8 cellular contexts compared by ENCODE assay signal in genomic region chr6:73675466-73676098, GRCh38. TPM values are rescaled to one million over a fixed set of nuclear protein-coding genes. Genes with fewer than 3 reads are reported as not detected.
A peak's percentile ranks its signal among the peaks of the same experiment; 100 is the strongest.
DNase-seq lines count a peak whose midpoint lies in the region; ATAC-seq and TF ChIP-seq lines count a peak whose summit lies in the region.

No MANE protein-coding gene starts in this region.

- H3K27me3 ChIP-seq in right lobe of liver: no peaks in the 10 kb centered on the region

- peak; percentile 95 for ATAC-seq in GM18511 (IDR thresholded peaks at IDR 0.05; ENCODE audit: unreplicated experiment)
- ATAC-seq in HG02970 (IDR thresholded peaks at IDR 0.05; ENCODE audit: low FRiP score, unreplicated experiment): peak; percentile 88
- peak; percentile 99 to 100 (median 100) for ATAC-seq in right lobe of liver

- no peak for TF ChIP-seq POLR2A in right lobe of liver (IDR thresholded peaks at IDR 0.05)

- no peak overlapping the region for H3K27ac ChIP-seq in right lobe of liver

- peaks cover 2% of the 10 kb centered on the region for H3K27me3 Mint-ChIP-seq in chondrocyte (ENCODE audit: low read depth)

- no peaks in the 10 kb centered on the region for H3K9me3 Mint-ChIP-seq in chondrocyte (ENCODE audit: low read depth)

- 31% methylated on average over 4 of the region's 4 CpGs for WGBS in right lobe of liver (ENCODE audit: insufficient coverage, low coverage, low lambda C conversion rate, missing lambda C conversion rate)

- H3K4me1 Mint-ChIP-seq in chondrocyte (ENCODE audit: low read depth): peaks cover 15% of the 10 kb centered on the region

- DNase-seq in AG10803 (ENCODE audit: low read depth) (peak; percentile 69), NCI-H2196 (lab: John Stamatoyannopoulos, UW; ENCODE audit: unreplicated experiment) (peak; percentile 78), chondrocyte (ENCODE audit: low spot score) (no peak), right lobe of liver (peak; percentile 53 to 78 (median 64))
- DNase-seq in activated CD4-positive, alpha-beta T cell treated with anti-CD3 and anti-CD28 coated beads for 1 hour: peak; percentile 36
- DNase-seq in stimulated activated CD8-positive, alpha-beta memory T cell treated with anti-CD3 and anti-CD28 coated beads, Interleukin-12 subunit alpha, Interleukin-12 subunit beta, amount 100 ng/mL, for 4 hours (ENCODE audit: low read depth): peak; percentile 22

- no peak overlapping the region for H3K4me3 Mint-ChIP-seq in chondrocyte (ENCODE audit: unreplicated experiment)

- TF ChIP-seq CTCF in AG10803 (conservative IDR thresholded peaks at IDR 0.05; ENCODE audit: low read length) (peak; percentile 97), chondrocyte (IDR thresholded peaks at IDR 0.05) (peak; percentile 91), right lobe of liver (IDR thresholded peaks at IDR 0.05) (peak; percentile 76 to 93 (median 92))

- H3K36me3 Mint-ChIP-seq in chondrocyte (ENCODE audit: low read depth): no peaks in the 10 kb centered on the region

- H3K27ac Mint-ChIP-seq in chondrocyte (ENCODE audit: unreplicated experiment): no peak overlapping the region

- no peaks in the 10 kb centered on the region for H3K9me3 ChIP-seq in right lobe of liver

- H3K4me1 ChIP-seq in right lobe of liver: no peaks in the 10 kb centered on the region

- no peak overlapping the region for H3K4me3 ChIP-seq in AG10803 (ENCODE audit: low read length)
- H3K4me3 ChIP-seq in right lobe of liver: no peak overlapping the region

- intact Hi-C loops in right lobe of liver (cut with DNase I): no loop called here

- no peaks in the 10 kb centered on the region for H3K36me3 ChIP-seq in right lobe of liver

RNA-seq across cellular contexts. Expression of gene CD109, which starts 20.4 kb away (rescaled TPM):
- total RNA-seq in chondrocyte (25.4 to 33.1 TPM (median 26.0 TPM) in 3 replicates), right lobe of liver (1 to 10 TPM in 3 of 6 experiments, under 1 TPM in 3; 0.35 to 8.4 (median 2.8) TPM)

RNA-seq across cellular contexts. Expression of gene SLC17A5, which starts 21.8 kb away (rescaled TPM):
- total RNA-seq in chondrocyte (29.8 to 48.2 TPM (median 33.0 TPM) in 3 replicates), right lobe of liver (10 to 100 TPM; 12.8 to 23.9 (median 15.2) TPM)
